ENCODE assay signal across 19 cellular contexts in the genomic region with DNA sequence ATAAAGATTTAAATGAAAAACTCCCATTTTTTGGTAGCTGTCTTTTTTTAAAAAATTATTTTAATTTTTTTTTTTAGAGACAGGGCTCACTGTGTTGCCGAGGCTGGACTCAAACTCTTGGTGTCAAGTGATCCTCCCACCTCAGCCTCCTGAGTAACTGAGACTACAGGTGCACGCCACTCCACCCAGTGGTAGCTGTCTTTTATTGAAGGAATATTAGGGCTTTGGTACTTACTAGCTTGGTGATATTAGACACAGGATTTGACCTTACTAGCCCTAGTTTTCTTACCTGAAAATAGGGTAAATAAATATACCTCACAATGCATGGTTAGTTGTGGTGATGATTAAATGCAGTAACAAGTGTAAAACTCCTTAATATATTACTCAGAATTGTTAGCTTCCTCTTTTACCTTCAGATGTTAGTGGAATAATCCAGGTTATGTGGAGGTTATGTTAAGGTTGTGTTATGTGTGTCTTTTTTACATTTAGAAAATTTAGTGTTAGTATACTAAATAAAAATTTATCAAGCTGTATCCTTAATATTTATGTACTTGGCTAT.
DNase-seq lines count a peak whose midpoint lies in the region; ATAC-seq and TF ChIP-seq lines count a peak whose summit lies in the region.
"Had no signal": no experiment of that assay in that cellular context is flagged by ENCODE, and none has a peak within 500 bp of the region (broad histone marks: within the 10 kb centered on the region; RNA-seq: fewer than 3 reads in every experiment).

No MANE protein-coding gene starts in this region.

- peak; percentile 18; the same call in 1 of the 3 replicates for TF ChIP-seq CTCF in GM12872 (IDR thresholded peaks at IDR 0.05; ENCODE audit: insufficient read depth, low read depth, low read length)
- TF ChIP-seq CTCF in Panc1 (IDR thresholded peaks at IDR 0.05), result no peak
- TF ChIP-seq CTCF in foreskin keratinocyte (conservative IDR thresholded peaks at IDR 0.05), result peak; percentile 31

- DNase-seq in Panc1 (ENCODE audit: low read depth, low spot score), result no peak
- no peak for DNase-seq in foreskin keratinocyte
- no peak for DNase-seq in globus pallidus (ENCODE audit: low spot score)
- DNase-seq: activated CD4-positive, alpha-beta T cell treated with anti-CD3 and anti-CD28 coated beads for 4 hours; activated naive CD4-positive, alpha-beta T cell treated with Interleukin-2 at 50 U/mL for 16 hours; BE2C; colonic mucosa; foreskin melanocyte; left cardiac atrium; NCI-H187 treated with DMSO at 0.1 percent for 48 hours; occipital lobe; stimulated activated CD4-positive, alpha-beta T cell treated with anti-CD3 and anti-CD28 coated beads, Interleukin-4, amount 100 ng/mL, for 4 hours; stimulated activated CD8-positive, alpha-beta memory T cell treated with anti-CD3 and anti-CD28 coated beads, Interleukin-4, amount 100 ng/mL, for 48 hours; T1000 had no signal

- H3K4me3 ChIP-seq in ACC112 (ENCODE audit: low read depth, low read length), result no peak overlapping the region
- no peak overlapping the region for H3K4me3 ChIP-seq in Panc1 (ENCODE audit: low read depth in 2 of 2, low read length in 2 of 2)
- H3K4me3 ChIP-seq: colonic mucosa, suprapubic skin had no signal

- H3K36me3 ChIP-seq in ACC112 (ENCODE audit: insufficient read depth, low read length) (no peaks in the 10 kb centered on the region), Panc1 (ENCODE audit: control insufficient read depth, insufficient read depth, low read length) (no peaks in the 10 kb centered on the region)
- H3K36me3 ChIP-seq: BE2C, colonic mucosa, suprapubic skin had no signal

- in situ Hi-C loops in Panc1 (cut with HindIII; ENCODE audit: low pct_unique_long_range_greater_than_20kb, low sequenced_read_pairs), result no loop called here

- peaks cover 20% of the 10 kb centered on the region for H3K4me1 ChIP-seq in ACC112 (ENCODE audit: control insufficient read depth, insufficient read depth, low read length, unreplicated experiment)
- peaks cover 37% of the 10 kb centered on the region for H3K4me1 ChIP-seq in Panc1 (ENCODE audit: control insufficient read depth, insufficient read depth, low read length)
- H3K4me1 ChIP-seq in foreskin keratinocyte, result peaks cover 28% of the 10 kb centered on the region
- H3K4me1 ChIP-seq: colonic mucosa had no signal

- POLR2A ChIA-PET in Panc1 (lab: Charles Lee), result interaction anchor here (0.5 kb wide), 1 partner anchor 417 kb away, joined by 3 read pairs; no protein-coding TSS in a partner anchor

- H3K27ac ChIP-seq in ACC112 (ENCODE audit: low read depth, low read length) (peak overlapping the region; percentile 95), Panc1 (ENCODE audit: low read length) (0 out of 2 replicates have a peak overlapping the region, but pooled peaks have one; percentile 1), foreskin keratinocyte (no peak overlapping the region)

- H3K9me3 ChIP-seq in Panc1 (ENCODE audit: control insufficient read depth, insufficient read depth, low read depth, low read length), result no peaks in the 10 kb centered on the region
- H3K9me3 ChIP-seq: BE2C, colonic mucosa, suprapubic skin had no signal

- BruUV-seq in Panc1 (replicated peaks; lab: Mats Ljungman, UMichigan), result no TSS peak

- H3K79me2 ChIP-seq in ACC112 (ENCODE audit: control insufficient read depth, insufficient read depth, low read length, unreplicated experiment), result peaks cover 31% of the 10 kb centered on the region

- CTCF ChIA-PET in Panc1 (lab: Charles Lee), result no interaction called here

- no peak overlapping the region for H2AFZ ChIP-seq in ACC112 (ENCODE audit: low read length, unreplicated experiment)

- intact Hi-C loops in Panc1 (cut with micrococcal nuclease; ENCODE audit: unreplicated experiment), result no loop called here

- no peak for ATAC-seq in Panc1
- no peak for ATAC-seq in foreskin keratinocyte
- no peak for ATAC-seq in GM21529 (IDR thresholded peaks at IDR 0.05; ENCODE audit: unreplicated experiment)
- ATAC-seq in GM21737 (IDR thresholded peaks at IDR 0.05; ENCODE audit: unreplicated experiment), result no peak

- H3K27me3 ChIP-seq in ACC112 (ENCODE audit: insufficient read depth, low read length) (no peaks in the 10 kb centered on the region), Panc1 (ENCODE audit: control insufficient read depth, insufficient read depth, low read length) (no peaks in the 10 kb centered on the region), foreskin keratinocyte (no peaks in the 10 kb centered on the region)
- H3K27me3 ChIP-seq: BE2C, colonic mucosa, suprapubic skin had no signal
